ENCODE assay signal across 16 cellular contexts in the genomic region with DNA sequence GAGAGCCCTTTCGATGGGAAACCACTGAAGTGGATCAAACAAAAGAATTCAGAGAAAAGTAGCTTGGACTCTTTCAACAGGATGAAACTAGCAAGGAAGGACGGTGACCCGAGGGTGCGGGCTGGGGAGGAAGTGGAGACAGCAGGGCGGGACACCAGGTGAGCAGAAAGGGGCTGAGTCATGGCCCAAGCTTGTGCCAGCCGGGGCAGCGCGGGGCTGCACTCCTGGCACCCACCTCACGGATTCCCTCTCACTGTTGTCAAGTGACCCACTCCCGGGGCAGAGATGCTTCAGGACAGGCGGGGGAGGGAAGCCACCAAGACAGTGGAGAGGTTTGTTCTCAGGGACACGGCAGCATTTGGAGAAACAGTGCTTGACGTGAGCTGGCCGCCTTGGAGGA. TPM values are rescaled to one million over a fixed set of nuclear protein-coding genes. Genes with fewer than 3 reads are reported as not detected.
DNase-seq lines count a peak whose midpoint lies in the region; ATAC-seq, FAIRE-seq and TF ChIP-seq lines count a peak whose summit lies in the region.
"Had no signal": no experiment of that assay in that cellular context is flagged by ENCODE, and none has a peak within 500 bp of the region (broad histone marks: within the 10 kb centered on the region; RNA-seq: fewer than 3 reads in every experiment).

No MANE protein-coding gene starts in this region.

- no peak overlapping the region; the same call in 1 of the 2 replicates for H3K27ac Mint-ChIP-seq in WTC11
- H3K27ac Mint-ChIP-seq: activated CD4-positive, alpha-beta T cell treated with anti-CD3 and anti-CD28 coated beads for 36 hours; CD8-positive, alpha-beta T cell had no signal

- TF ChIP-seq POLR2A in IMR-90 (IDR thresholded peaks at IDR 0.05; ENCODE audit: low read depth, low read length) (no peak), upper lobe of left lung (IDR thresholded peaks at IDR 0.05) (no peak)

- no peak overlapping the region for H2AK5ac ChIP-seq in IMR-90 (ENCODE audit: low read depth, low read length)

- ATAC-seq in IMR-90 (ENCODE audit: low read depth) (no peak), WTC11 (peak; percentile 58), upper lobe of left lung (ENCODE audit: low FRiP score in 2 of 2) (peak in 1 of 2 donors; percentile 50)
- ATAC-seq: activated CD4-positive, alpha-beta T cell treated with anti-CD3 and anti-CD28 coated beads for 36 hours; CD8-positive, alpha-beta T cell; naive thymus-derived CD8-positive, alpha-beta T cell; stimulated activated naive CD8-positive, alpha-beta T cell treated with anti-CD3 and anti-CD28 coated beads, Interleukin-15, Interleukin-2, amounts not matched to agents 100 U/mL and 50 U/mL, for 24 hours had no signal

- H3K4me1 Mint-ChIP-seq in WTC11: peaks cover 14% of the 10 kb centered on the region

- H3K79me1 ChIP-seq in IMR-90 (ENCODE audit: low read depth in 1 of 2, low read length in 2 of 2): no peaks in the 10 kb centered on the region

- WGBS in IMR-90 (ENCODE audit: extremely low coverage in 2 of 2, insufficient read length in 1 of 2), 2 experiments: 85% methylated on average over 4 of the region's 14 CpGs; no CpG with 5 or more reads in 1 of the 2 experiments
- WGBS in upper lobe of left lung, 2 donors: 51 to 60% methylated on average over 13 to 14 of the region's 14 CpGs

- H3K23ac ChIP-seq in IMR-90 (ENCODE audit: low read depth, low read length): no peak overlapping the region

- H4K8ac ChIP-seq in IMR-90 (ENCODE audit: low read depth in 2 of 2, low read length in 2 of 2): no peak overlapping the region

- H3K9me1 ChIP-seq in IMR-90 (ENCODE audit: insufficient read depth, low read length): no peaks in the 10 kb centered on the region

- H3K4me3 ChIP-seq in IMR-90 (ENCODE audit: insufficient read depth, low read depth, low read length) (no peak overlapping the region), kidney (ENCODE audit: low read length in 2 of 2) (no peak overlapping the region), upper lobe of left lung (no peak overlapping the region)
- H3K4me3 ChIP-seq: HAP-1, sigmoid colon had no signal

- no peak overlapping the region for H4K91ac ChIP-seq in IMR-90 (ENCODE audit: insufficient read depth, low read depth, low read length)

- no peak overlapping the region for H2AFZ ChIP-seq in IMR-90 (replicated peaks; ENCODE audit: low read length, poor library complexity)

- no peaks in the 10 kb centered on the region for H4K20me1 ChIP-seq in IMR-90 (ENCODE audit: insufficient read depth, low read length)

- TF ChIP-seq CTCF in IMR-90 (conservative IDR thresholded peaks at IDR 0.05; ENCODE audit: low read depth, low read length): no peak
- no peak for TF ChIP-seq CTCF in WTC11 (IDR thresholded peaks at IDR 0.05)
- no peak for TF ChIP-seq CTCF in kidney (IDR thresholded peaks at IDR 0.05; ENCODE audit: borderline replicate concordance, extremely low read depth, insufficient read depth)
- no peak for TF ChIP-seq CTCF in upper lobe of left lung (IDR thresholded peaks at IDR 0.05)
- no peak for TF ChIP-seq CTCF in GM13977 (IDR thresholded peaks at IDR 0.05; ENCODE audit: extremely low read depth, insufficient read depth, missing control alignments)

- CTCF ChIA-PET in IMR-90 (lab: Yijun Ruan, JAX) (interaction anchor here (1.2 kb wide), 1 partner anchor 338 kb away, joined by 3 read pairs; no protein-coding TSS in a partner anchor), WTC11 (lab: Charles Lee) (interaction anchor here (0.7 to 3.5 kb wide), 7 partner anchors 8 to 377 kb away, joined by 3 to 27 read pairs (median 3); partner anchors contain the start of gene RPL26)

- H3K27ac ChIP-seq in IMR-90 (ENCODE audit: insufficient read depth, low read length) (no peak overlapping the region), kidney (ENCODE audit: low read depth in 2 of 2, low read length in 2 of 2) (peak overlapping the region; percentile 41 to 71), upper lobe of left lung (no peak overlapping the region)
- H3K27ac ChIP-seq: sigmoid colon had no signal

- H2AK9ac ChIP-seq in IMR-90 (replicated peaks; ENCODE audit: low read depth, low read length, poor library complexity): peak overlapping the region; percentile 40

- POLR2A ChIA-PET in IMR-90 (lab: Charles Lee; ENCODE audit: unreplicated experiment) (interaction anchor here (0.7 kb wide), 1 partner anchor 417 kb away, joined by 3 read pairs; no protein-coding TSS in a partner anchor), WTC11 (lab: Charles Lee) (interaction anchor here (1.0 kb wide), 1 partner anchor 51 kb away, joined by 3 read pairs; no protein-coding TSS in a partner anchor)

- H3K18ac ChIP-seq in IMR-90 (ENCODE audit: low read depth, low read length): no peak overlapping the region

- H3K27me3 Mint-ChIP-seq in WTC11 (ENCODE audit: low read depth): peaks cover 2% of the 10 kb centered on the region; the same call in 1 of the 2 replicates

- in situ Hi-C loops in IMR-90 (cut with MboI; ENCODE audit: low sequenced_read_pairs): no loop called here
- in situ Hi-C loops in GM13977 (cut with MboI; ENCODE audit: low pct_unique_long_range_greater_than_20kb, low sequenced_read_pairs, unreplicated experiment): loop anchor here (25.0 kb wide), 2 partner anchors 354 to 579 kb away; partner anchors contain the start of gene SPDYE4

- FAIRE-seq in kidney (lab: Jason Lieb, UNC): no peak
- FAIRE-seq: islet of Langerhans had no signal

- no peaks in the 10 kb centered on the region for H3K9me3 ChIP-seq in IMR-90 (ENCODE audit: control insufficient read depth, insufficient read depth, low read length)
- H3K9me3 ChIP-seq in kidney (ENCODE audit: control insufficient read depth in 1 of 2, low read length in 2 of 2): no peaks in the 10 kb centered on the region
- no peaks in the 10 kb centered on the region for H3K9me3 ChIP-seq in upper lobe of left lung
- H3K9me3 ChIP-seq: HAP-1, sigmoid colon had no signal

- no peaks in the 10 kb centered on the region for H3K9me3 Mint-ChIP-seq in WTC11
- H3K9me3 Mint-ChIP-seq: CD8-positive, alpha-beta T cell; naive thymus-derived CD8-positive, alpha-beta T cell had no signal

- H3K9ac ChIP-seq in IMR-90 (ENCODE audit: low read depth, low read length): no peak overlapping the region
- peak overlapping the region in 1 of 2 donors; percentile 12 for H3K9ac ChIP-seq in kidney (ENCODE audit: low read length in 2 of 2)

- H3K4me1 ChIP-seq in IMR-90 (ENCODE audit: control insufficient read depth, insufficient read depth, low read length): no peaks in the 10 kb centered on the region
- H3K4me1 ChIP-seq in kidney (ENCODE audit: control insufficient read depth in 1 of 2, insufficient read depth in 1 of 2, low read depth in 1 of 2, low read length in 2 of 2): peaks cover 4 to 5% of the 10 kb centered on the region in 2 donors
- peaks cover 9 to 14% (median 11%) of the 10 kb centered on the region in 4 donors for H3K4me1 ChIP-seq in upper lobe of left lung

- H3K27me3 ChIP-seq in IMR-90 (ENCODE audit: control insufficient read depth, insufficient read depth, low read length): peaks cover 9% of the 10 kb centered on the region
- H3K27me3 ChIP-seq in upper lobe of left lung: no peaks in the 10 kb centered on the region
- H3K27me3 ChIP-seq: sigmoid colon had no signal

- no peaks in the 10 kb centered on the region for H3K36me3 Mint-ChIP-seq in WTC11
- H3K36me3 Mint-ChIP-seq: CD8-positive, alpha-beta T cell; naive thymus-derived CD8-positive, alpha-beta T cell had no signal

- H3K4ac ChIP-seq in IMR-90 (ENCODE audit: low read depth, low read length): no peak overlapping the region

- no peak overlapping the region for H3K4me2 ChIP-seq in IMR-90 (ENCODE audit: low read depth, low read length)

- H4K5ac ChIP-seq in IMR-90 (ENCODE audit: low read depth, low read length): no peak overlapping the region

- H2BK20ac ChIP-seq in IMR-90 (ENCODE audit: low read depth, low read length): no peak overlapping the region

- no peak for TF ChIP-seq EP300 in upper lobe of left lung (IDR thresholded peaks at IDR 0.05)

- H2BK15ac ChIP-seq in IMR-90 (ENCODE audit: low read depth, low read length): no peak overlapping the region

- BruUV-seq in IMR-90 (replicated peaks; lab: Mats Ljungman, UMichigan): no TSS peak

- no peak overlapping the region for H3K4me3 Mint-ChIP-seq in WTC11
- H3K4me3 Mint-ChIP-seq: activated CD4-positive, alpha-beta T cell treated with anti-CD3 and anti-CD28 coated beads for 36 hours; CD8-positive, alpha-beta T cell; naive thymus-derived CD8-positive, alpha-beta T cell had no signal

- H3K14ac ChIP-seq in IMR-90 (replicated peaks; ENCODE audit: low read depth, low read length): no peak overlapping the region

- H2BK5ac ChIP-seq in IMR-90 (ENCODE audit: low read depth, low read length, poor library complexity, severe bottlenecking): no peak overlapping the region

- no peak for TF ChIP-seq RAD21 in IMR-90 (IDR thresholded peaks at IDR 0.05; ENCODE audit: low read length)

- H2BK120ac ChIP-seq in IMR-90 (ENCODE audit: low read depth, low read length): no peak overlapping the region

- DNase-seq in IMR-90 (no peak), WTC11 (ENCODE audit: low spot score) (peak; percentile 44), kidney (peak; percentile 91), upper lobe of left lung (peak; percentile 68), GM13977 (ENCODE audit: low spot score) (no peak), NCI-H1417 (lab: John Stamatoyannopoulos, UW) (no peak), KG1 (lab: John Stamatoyannopoulos, UW) (no peak)
- DNase-seq: activated CD4-positive, alpha-beta T cell treated with anti-CD3 and anti-CD28 coated beads for 36 hours; CD8-positive, alpha-beta T cell; naive thymus-derived CD8-positive, alpha-beta T cell; sigmoid colon; stimulated activated CD4-positive, alpha-beta T cell treated with anti-CD3 and anti-CD28 coated beads, Interleukin-4, amount 100 ng/mL, for 4 hours; stimulated activated naive CD8-positive, alpha-beta T cell treated with anti-CD3 and anti-CD28 coated beads, Interleukin-15, Interleukin-2, amounts not matched to agents 100 U/mL and 50 U/mL, for 24 hours had no signal

- H3K56ac ChIP-seq in IMR-90 (ENCODE audit: extremely low read depth, insufficient read depth, low read length): no peak overlapping the region

- intact Hi-C loops in IMR-90 (cut with micrococcal nuclease) (no loop called here), kidney (cut with DNase I) (no loop called here)

- H3K36me3 ChIP-seq in IMR-90 (ENCODE audit: control insufficient read depth, insufficient read depth, low read length) (no peaks in the 10 kb centered on the region), kidney (ENCODE audit: control insufficient read depth in 1 of 2, insufficient read depth in 2 of 2, low read length in 2 of 2) (no peaks in the 10 kb centered on the region), upper lobe of left lung (no peaks in the 10 kb centered on the region)
- H3K36me3 ChIP-seq: HAP-1, sigmoid colon had no signal

- dilution Hi-C loops in IMR-90 (cut with HindIII; ENCODE audit: low sequenced_read_pairs, unreplicated experiment): no loop called here

RNA-seq across cellular contexts. Expression of gene RNF222, which starts 10.7 kb away (rescaled TPM):
- not detected in 2 replicates for total RNA-seq in IMR-90 (2012; rRNA removed)
- not detected in 2 replicates for polyA plus RNA-seq in IMR-90 (2012; rRNA removed)
- polyA plus RNA-seq in IMR-90 (2012; cell fraction: cytosol; rRNA removed): not detected in 2 replicates
- 0.03 TPM in 1 of 2 replicates, not detected in the other for polyA plus RNA-seq in IMR-90 (2012; cell fraction: nucleus; rRNA removed; ENCODE audit: low replicate concordance)
- not detected in 3 replicates for total RNA-seq in WTC11 (2021)
- total RNA-seq in kidney: not detected
- not detected for polyA plus RNA-seq in kidney (ENCODE audit: insufficient read depth, low read depth, low replicate concordance)
- not detected for total RNA-seq in upper lobe of left lung
- total RNA-seq: activated CD4-positive, alpha-beta T cell treated with anti-CD3 and anti-CD28 coated beads for 36 hours; frontal cortex; sigmoid colon had no signal

RNA-seq across cellular contexts. Expression of gene RPL26, which starts 25.4 kb away (rescaled TPM):
- total RNA-seq in IMR-90 (2012; rRNA removed) (5,013 and 5,721 TPM in 2 replicates), WTC11 (2021) (1,825 to 2,081 TPM (median 2,046 TPM) in 3 replicates), kidney (1,267 TPM), upper lobe of left lung (1,000 to 10,000 TPM in 3 of 6 donors, 100 to 1,000 TPM in 3; 736 to 1,938 (median 1,066) TPM)
- polyA plus RNA-seq in IMR-90 (2012; rRNA removed) (3,797 and 4,763 TPM in 2 replicates), kidney (ENCODE audit: insufficient read depth, low read depth, low replicate concordance) (2,696 TPM)
- 1,326 and 3,570 TPM in 2 replicates for polyA plus RNA-seq in IMR-90 (2012; cell fraction: cytosol; rRNA removed)
- 132 and 1,784 TPM in 2 replicates for polyA plus RNA-seq in IMR-90 (2012; cell fraction: nucleus; rRNA removed; ENCODE audit: low replicate concordance)

RNA-seq across cellular contexts. Expression of gene NDEL1, which starts 27.3 kb away (rescaled TPM):
- 28.9 and 40.3 TPM in 2 replicates for total RNA-seq in IMR-90 (2012; rRNA removed)
- polyA plus RNA-seq in IMR-90 (2012; rRNA removed): 95.6 and 97.7 TPM in 2 replicates
- 53.9 and 88.1 TPM in 2 replicates for polyA plus RNA-seq in IMR-90 (2012; cell fraction: cytosol; rRNA removed)
- 152 and 190 TPM in 2 replicates for polyA plus RNA-seq in IMR-90 (2012; cell fraction: nucleus; rRNA removed; ENCODE audit: low replicate concordance)
- 23.8 to 34.7 TPM (median 27.4 TPM) in 3 replicates for total RNA-seq in WTC11 (2021)
- 66.1 TPM for total RNA-seq in kidney
- 17.9 TPM for polyA plus RNA-seq in kidney (ENCODE audit: insufficient read depth, low read depth, low replicate concordance)
- 100 to 1,000 TPM in 2 of 6 donors, 10 to 100 TPM in 4; 62.3 to 138 (median 85.4) TPM for total RNA-seq in upper lobe of left lung

Comparison
In these comparisons a context has a peak if more than half of its experiments do, and no peak if none do; other contexts are left out.
1. DNase-seq: peak in WTC11 (single experiment), kidney (single experiment) and upper lobe of left lung (2 of 2); none in IMR-90 (single experiment), GM13977 (single experiment), NCI-H1417 (0 of 3) and KG1 (single experiment).
2. H3K27ac ChIP-seq: peak in kidney (2 of 2); none in IMR-90 (single experiment) and upper lobe of left lung (0 of 4).